19 cellular contexts compared by ENCODE assay signal in genomic region chr5:44933686-44934085, GRCh38.
DNase-seq lines count a peak whose midpoint lies in the region; ATAC-seq and TF ChIP-seq lines count a peak whose summit lies in the region.
"Had no signal": no experiment of that assay in that cellular context is flagged by ENCODE, and none has a peak within 500 bp of the region (broad histone marks: within the 10 kb centered on the region; RNA-seq: fewer than 3 reads in every experiment).

No MANE protein-coding gene starts in this region.

- intact Hi-C loops in upper lobe of right lung (cut with DNase I) = no loop called here
- intact Hi-C loops in CD4-positive, alpha-beta memory T cell (cut with micrococcal nuclease) = no loop called here
- intact Hi-C loops in activated T-helper 1 cell treated with anti-CD3 and anti-CD28 coated beads, Interleukin-12 subunit alpha, Interleukin-12 subunit beta, Interleukin-2, Interleukin-4 antibody, amounts not matched to agents 30 ng/mL and 10 ng/mL and 1 ng/mL, durations not matched to agents 14 hours and 24 hours and 36 hours (cut with micrococcal nuclease) = loop anchor here (5.0 kb wide), 1 partner anchor 56 kb away; no protein-coding TSS in a partner anchor

- no peaks in the 10 kb centered on the region for H3K27me3 Mint-ChIP-seq in CD4-positive, alpha-beta memory T cell
- H3K27me3 Mint-ChIP-seq in activated T-helper 1 cell treated with anti-CD3 and anti-CD28 coated beads, Interleukin-12 subunit alpha, Interleukin-12 subunit beta, Interleukin-2, Interleukin-4 antibody, amounts not matched to agents 30 ng/mL and 10 ng/mL and 1 ng/mL, durations not matched to agents 14 hours and 24 hours and 36 hours (ENCODE audit: insufficient read depth) = no peaks in the 10 kb centered on the region
- H3K27me3 Mint-ChIP-seq: activated naive CD8-positive, alpha-beta T cell; T-helper 17 cell had no signal

- H3K27ac Mint-ChIP-seq in CD4-positive, alpha-beta memory T cell = no peak overlapping the region
- no peak overlapping the region for H3K27ac Mint-ChIP-seq in activated T-helper 1 cell treated with anti-CD3 and anti-CD28 coated beads, Interleukin-12 subunit alpha, Interleukin-12 subunit beta, Interleukin-2, Interleukin-4 antibody, amounts not matched to agents 30 ng/mL and 10 ng/mL and 1 ng/mL, durations not matched to agents 14 hours and 24 hours and 36 hours
- H3K27ac Mint-ChIP-seq: activated naive CD8-positive, alpha-beta T cell; CD8-positive, alpha-beta T cell; T-helper 17 cell had no signal

- CTCF ChIA-PET in CD4-positive, alpha-beta memory T cell (lab: Charles Lee; ENCODE audit: partially characterized antibody) = no interaction called here

- H3K4me3 ChIP-seq in upper lobe of right lung = no peak overlapping the region
- no peak overlapping the region for H3K4me3 ChIP-seq in CD4-positive, alpha-beta memory T cell (ENCODE audit: low read length in 2 of 2)
- H3K4me3 ChIP-seq: A549, right atrium auricular region, suprapubic skin had no signal

- H3K9me3 ChIP-seq in upper lobe of right lung = no peaks in the 10 kb centered on the region
- no peaks in the 10 kb centered on the region for H3K9me3 ChIP-seq in CD4-positive, alpha-beta memory T cell (ENCODE audit: control insufficient read depth in 1 of 2, low read length in 2 of 2)
- H3K9me3 ChIP-seq: A549, suprapubic skin had no signal

- H3K4me1 ChIP-seq in upper lobe of right lung = no peaks in the 10 kb centered on the region
- no peaks in the 10 kb centered on the region for H3K4me1 ChIP-seq in CD4-positive, alpha-beta memory T cell (ENCODE audit: insufficient read depth, low read length)
- H3K4me1 ChIP-seq: A549, right atrium auricular region, suprapubic skin had no signal

- no peaks in the 10 kb centered on the region for H3K27me3 ChIP-seq in upper lobe of right lung
- H3K27me3 ChIP-seq in CD4-positive, alpha-beta memory T cell (ENCODE audit: insufficient read depth, low read length) = no peaks in the 10 kb centered on the region
- H3K27me3 ChIP-seq: right atrium auricular region, suprapubic skin had no signal

- H3K4me1 Mint-ChIP-seq in CD4-positive, alpha-beta memory T cell = no peaks in the 10 kb centered on the region
- peaks cover 9% of the 10 kb centered on the region for H3K4me1 Mint-ChIP-seq in activated T-helper 1 cell treated with anti-CD3 and anti-CD28 coated beads, Interleukin-12 subunit alpha, Interleukin-12 subunit beta, Interleukin-2, Interleukin-4 antibody, amounts not matched to agents 30 ng/mL and 10 ng/mL and 1 ng/mL, durations not matched to agents 14 hours and 24 hours and 36 hours (ENCODE audit: low read depth)
- H3K4me1 Mint-ChIP-seq: T-helper 17 cell had no signal

- no peak for DNase-seq in upper lobe of right lung
- no peak for DNase-seq in CD4-positive, alpha-beta memory T cell
- DNase-seq in activated T-helper 1 cell treated with anti-CD3 and anti-CD28 coated beads, Interleukin-12 subunit alpha, Interleukin-12 subunit beta, Interleukin-2, Interleukin-4 antibody, amounts not matched to agents 30 ng/mL and 10 ng/mL and 1 ng/mL, durations not matched to agents 14 hours and 24 hours and 36 hours (ENCODE audit: low spot score) = no peak
- DNase-seq: activated CD4-positive, alpha-beta T cell treated with anti-CD3 and anti-CD28 coated beads for 1 hour; activated CD8-positive, alpha-beta memory T cell treated with anti-CD3 and anti-CD28 coated beads, Interleukin-2, amount 50 U/mL, for 48 hours; CD8-positive, alpha-beta T cell; effector CD4-positive, alpha-beta T cell; left colon; NCI-H2107; T-helper 17 cell had no signal

- POLR2A ChIA-PET in CD4-positive, alpha-beta memory T cell (lab: Charles Lee; ENCODE audit: partially characterized antibody) = no interaction called here

- H3K36me3 ChIP-seq in upper lobe of right lung = no peaks in the 10 kb centered on the region
- H3K36me3 ChIP-seq in CD4-positive, alpha-beta memory T cell (ENCODE audit: insufficient read depth, low read length) = no peaks in the 10 kb centered on the region
- H3K36me3 ChIP-seq: right atrium auricular region, suprapubic skin had no signal

- ATAC-seq in GM18498 (IDR thresholded peaks at IDR 0.05; ENCODE audit: unreplicated experiment) (peak; percentile 30), GM19351 (IDR thresholded peaks at IDR 0.05; ENCODE audit: unreplicated experiment) (peak; percentile 1), GM21825 (IDR thresholded peaks at IDR 0.05; ENCODE audit: unreplicated experiment) (peak; percentile 24), HG03159 (IDR thresholded peaks at IDR 0.05; ENCODE audit: unreplicated experiment) (peak; percentile 8), upper lobe of right lung (no peak), GM19324 (IDR thresholded peaks at IDR 0.05; ENCODE audit: low FRiP score, unreplicated experiment) (no peak)
- ATAC-seq: A549; CD8-positive, alpha-beta T cell; left colon; T-helper 17 cell had no signal

- no peak for TF ChIP-seq CTCF in upper lobe of right lung (IDR thresholded peaks at IDR 0.05)

- no peak overlapping the region for H3K4me3 Mint-ChIP-seq in CD4-positive, alpha-beta memory T cell
- H3K4me3 Mint-ChIP-seq in activated T-helper 1 cell treated with anti-CD3 and anti-CD28 coated beads, Interleukin-12 subunit alpha, Interleukin-12 subunit beta, Interleukin-2, Interleukin-4 antibody, amounts not matched to agents 30 ng/mL and 10 ng/mL and 1 ng/mL, durations not matched to agents 14 hours and 24 hours and 36 hours = no peak overlapping the region
- H3K4me3 Mint-ChIP-seq: activated naive CD8-positive, alpha-beta T cell; CD8-positive, alpha-beta T cell; T-helper 17 cell had no signal

- no peak overlapping the region for H3K27ac ChIP-seq in upper lobe of right lung
- no peak overlapping the region for H3K27ac ChIP-seq in CD4-positive, alpha-beta memory T cell (ENCODE audit: low read depth, low read length)
- H3K27ac ChIP-seq: A549, right atrium auricular region, suprapubic skin had no signal

- H3K36me3 Mint-ChIP-seq in CD4-positive, alpha-beta memory T cell = no peaks in the 10 kb centered on the region
- H3K36me3 Mint-ChIP-seq in activated T-helper 1 cell treated with anti-CD3 and anti-CD28 coated beads, Interleukin-12 subunit alpha, Interleukin-12 subunit beta, Interleukin-2, Interleukin-4 antibody, amounts not matched to agents 30 ng/mL and 10 ng/mL and 1 ng/mL, durations not matched to agents 14 hours and 24 hours and 36 hours (ENCODE audit: low read depth) = no peaks in the 10 kb centered on the region
- H3K36me3 Mint-ChIP-seq: activated naive CD8-positive, alpha-beta T cell; CD8-positive, alpha-beta T cell had no signal

- H3K9me3 Mint-ChIP-seq in CD4-positive, alpha-beta memory T cell = peaks cover 0 to 20% (median 5%) of the 10 kb centered on the region in 8 donors
- H3K9me3 Mint-ChIP-seq in activated T-helper 1 cell treated with anti-CD3 and anti-CD28 coated beads, Interleukin-12 subunit alpha, Interleukin-12 subunit beta, Interleukin-2, Interleukin-4 antibody, amounts not matched to agents 30 ng/mL and 10 ng/mL and 1 ng/mL, durations not matched to agents 14 hours and 24 hours and 36 hours = no peaks in the 10 kb centered on the region

Comparison
In these comparisons a context has a peak if more than half of its experiments do, and no peak if none do; other contexts are left out.
1. ATAC-seq: peak in GM18498 (single experiment), GM19351 (single experiment), GM21825 (single experiment) and HG03159 (single experiment); none in upper lobe of right lung (single experiment) and GM19324 (single experiment).